28 cellular contexts compared by ENCODE assay signal in genomic region chr20:34996243-34996984, GRCh38. TPM values are rescaled to one million over a fixed set of nuclear protein-coding genes. Genes with fewer than 3 reads are reported as not detected.
A peak's percentile ranks its signal among the peaks of the same experiment; 100 is the strongest.
DNase-seq lines count a peak whose midpoint lies in the region; ATAC-seq and TF ChIP-seq lines count a peak whose summit lies in the region.
"Had no signal": no experiment of that assay in that cellular context is flagged by ENCODE, and none has a peak within 500 bp of the region (broad histone marks: within the 10 kb centered on the region; RNA-seq: fewer than 3 reads in every experiment).

No MANE protein-coding gene starts in this region.

- H3K27me3 ChIP-seq in left ventricle myocardium inferior (ENCODE audit: low read depth) (no peaks in the 10 kb centered on the region), gastroesophageal sphincter (no peaks in the 10 kb centered on the region)
- H3K27me3 ChIP-seq: BE2C, spleen, transverse colon had no signal

- TF ChIP-seq CTCF in left ventricle myocardium inferior (IDR thresholded peaks at IDR 0.05; ENCODE audit: borderline replicate concordance) (no peak), gastroesophageal sphincter (IDR thresholded peaks at IDR 0.05) (no peak)

- H3K27ac ChIP-seq in left ventricle myocardium inferior (replicated peaks) (peak overlapping the region; percentile 58), KOPT-K1 (ENCODE audit: low read depth, low read length, poor library complexity, severe bottlenecking) (peak overlapping the region; percentile 1), substantia nigra (ENCODE audit: low read depth, low read length, poor library complexity, severe bottlenecking) (peak overlapping the region; percentile 61), gastroesophageal sphincter (no peak overlapping the region)
- H3K27ac ChIP-seq: coronary artery, KMS-11, spleen, transverse colon had no signal

- no peak for TF ChIP-seq POLR2A in gastroesophageal sphincter (IDR thresholded peaks at IDR 0.05)

- peaks cover 97% of the 10 kb centered on the region for H3K36me3 ChIP-seq in left ventricle myocardium inferior
- H3K36me3 ChIP-seq in KOPT-K1 (ENCODE audit: insufficient read depth, low read length): peaks cover 67% of the 10 kb centered on the region
- peaks cover 0 to 89% of the 10 kb centered on the region in 2 donors for H3K36me3 ChIP-seq in gastroesophageal sphincter

- H3K4me3 ChIP-seq in left ventricle myocardium inferior (no peak overlapping the region), gastroesophageal sphincter (no peak overlapping the region)
- H3K4me3 ChIP-seq: coronary artery, GM23338, spleen, transverse colon had no signal

- TF ChIP-seq EP300 in gastroesophageal sphincter (IDR thresholded peaks at IDR 0.05): no peak

- no peak for ATAC-seq in gastroesophageal sphincter
- ATAC-seq: naive thymus-derived CD4-positive, alpha-beta T cell had no signal

- intact Hi-C loops in left ventricle myocardium inferior (cut with micrococcal nuclease): no loop called here
- intact Hi-C loops in cardiac septum (cut with DNase I): no loop called here

- DNase-seq in left ventricle myocardium inferior (no peak), cardiac septum (ENCODE audit: low spot score) (no peak), myocyte (ENCODE audit: low read depth) (peak; percentile 41), substantia nigra (lab: John Stamatoyannopoulos, UW) (no peak), middle frontal gyrus (ENCODE audit: extremely low spot score, low spot score) (no peak)
- no peak for DNase-seq in activated CD4-positive, CD25-positive, alpha-beta regulatory T cell (lab: John Stamatoyannopoulos, UW)
- DNase-seq: activated CD4-positive, CD25-positive, alpha-beta regulatory T cell treated with anti-CD3 and anti-CD28 coated beads, Interleukin-2, amount 50 U/mL, for 72 hours; activated CD8-positive, alpha-beta memory T cell treated with anti-CD3 and anti-CD28 coated beads, Interleukin-2, amount 50 U/mL, for 4 hours; activated effector memory CD4-positive, alpha-beta T cell treated with Interleukin-2 at 50 U/mL for 16 hours; effector memory CD4-positive, alpha-beta T cell; EL; islet precursor cell; MM.1S; NCI-H1105 treated with DMSO at 0.1 percent for 48 hours; NCI-H2029; NCI-H524 treated with DMSO at 0.1 percent for 48 hours; NK-92 treated with Interleukin-12 subunit alpha and Interleukin-12 subunit beta, amount 100 ng/mL, for 24 hours; spleen; T-helper 17 cell had no signal

- WGBS in gastroesophageal sphincter (ENCODE audit: low coverage in 1 of 2), 2 donors: 86% methylated on average over 14 of the region's 25 CpGs; no CpG with 5 or more reads in 1 of the 2 donors

- H3K9me3 ChIP-seq in left ventricle myocardium inferior (replicated peaks) (no peaks in the 10 kb centered on the region), KOPT-K1 (ENCODE audit: insufficient read depth, low read length, poor library complexity, severe bottlenecking) (no peaks in the 10 kb centered on the region), gastroesophageal sphincter (no peaks in the 10 kb centered on the region)
- H3K9me3 ChIP-seq: BE2C, spleen, transverse colon had no signal

- H3K4me1 ChIP-seq in left ventricle myocardium inferior (peaks cover 56% of the 10 kb centered on the region), gastroesophageal sphincter (peaks cover 0 to 16% (median 7%) of the 10 kb centered on the region in 3 donors)
- H3K4me1 ChIP-seq: spleen had no signal

RNA-seq across cellular contexts. Expression of gene MYH7B, which starts 40.7 kb away (rescaled TPM):
- total RNA-seq in left ventricle myocardium inferior (253 TPM), cardiac septum (238 TPM), myocyte (32.7 and 83.0 TPM in 2 replicates), gastroesophageal sphincter (under 1 TPM; 0.07 to 0.78 (median 0.16) TPM)
- 14.8 TPM for polyA plus RNA-seq in myocyte (2012)
- total RNA-seq: epithelial cell of proximal tubule had no signal

RNA-seq across cellular contexts. Expression of gene GSS, which starts 40.8 kb away (rescaled TPM):
- total RNA-seq in left ventricle myocardium inferior (17.2 TPM), cardiac septum (27.5 TPM), myocyte (79.3 and 83.7 TPM in 2 replicates), gastroesophageal sphincter (10 to 100 TPM; 28.0 to 47.6 (median 35.6) TPM)
- polyA plus RNA-seq in myocyte (2012): 60.8 TPM

Comparison
In these comparisons a context has a peak if more than half of its experiments do, and no peak if none do; other contexts are left out.
1. H3K27ac ChIP-seq: peak in left ventricle myocardium inferior (single experiment), KOPT-K1 (single experiment) and substantia nigra (single experiment); none in gastroesophageal sphincter (0 of 4).
2. RNA of gene MYH7B, which starts 40.7 kb away (total RNA-seq): 253 TPM in left ventricle myocardium inferior (single experiment), 238 TPM in cardiac septum (single experiment) and 32.7 to 83.0 TPM in myocyte; 0.07 to 0.78 TPM in gastroesophageal sphincter; every median in the first group is over 10 times any median in the second.